In the genomic region with DNA sequence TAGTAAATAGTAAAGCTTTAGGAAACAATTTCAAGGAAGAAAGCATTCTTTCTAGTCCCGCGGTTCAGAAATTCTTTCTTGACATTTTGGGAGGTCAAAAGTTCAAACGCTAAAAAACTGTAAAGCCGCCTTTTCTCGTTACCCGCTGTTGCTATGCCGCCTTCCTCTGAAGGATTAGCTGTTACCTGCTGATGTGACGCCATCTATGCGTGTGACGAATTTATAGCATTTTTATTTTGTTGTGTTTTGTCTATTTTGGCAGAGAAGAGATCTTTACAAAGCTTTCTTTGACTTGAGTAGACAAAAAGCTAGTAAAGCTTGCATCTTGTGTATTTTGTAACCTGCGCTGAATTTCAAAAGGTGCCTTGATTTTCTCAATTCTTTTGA, we compare ENCODE assay signal across 2 cellular contexts.
TF ChIP-seq lines count a peak whose summit lies in the region.

No MANE protein-coding gene starts in this region.

TF ChIP-seq in HEK293, 187 proteins besides CTCF, POLR2A, EP300 and RAD21 (continued from another document and continues in another):
- TF ChIP-seq, protein P1, sequence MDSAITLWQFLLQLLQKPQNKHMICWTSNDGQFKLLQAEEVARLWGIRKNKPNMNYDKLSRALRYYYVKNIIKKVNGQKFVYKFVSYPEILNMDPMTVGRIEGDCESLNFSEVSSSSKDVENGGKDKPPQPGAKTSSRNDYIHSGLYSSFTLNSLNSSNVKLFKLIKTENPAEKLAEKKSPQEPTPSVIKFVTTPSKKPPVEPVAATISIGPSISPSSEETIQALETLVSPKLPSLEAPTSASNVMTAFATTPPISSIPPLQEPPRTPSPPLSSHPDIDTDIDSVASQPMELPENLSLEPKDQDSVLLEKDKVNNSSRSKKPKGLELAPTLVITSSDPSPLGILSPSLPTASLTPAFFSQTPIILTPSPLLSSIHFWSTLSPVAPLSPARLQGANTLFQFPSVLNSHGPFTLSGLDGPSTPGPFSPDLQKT (IDR thresholded peaks at IDR 0.05; ENCODE audit: borderline replicate concordance, low read depth, low read length): no peak
- no peak for TF ChIP-seq ZNF311 (tag by site-specific recombination; IDR thresholded peaks at IDR 0.05; ENCODE audit: borderline replicate concordance)
- no peak for TF ChIP-seq HOXA7 (CRISPR knock-in tag; IDR thresholded peaks at IDR 0.05; ENCODE audit: borderline replicate concordance)
- TF ChIP-seq REPIN1 (tag by site-specific recombination; IDR thresholded peaks at IDR 0.05; ENCODE audit: low read depth): no peak
- TF ChIP-seq FEZF1 (tag by site-specific recombination; IDR thresholded peaks at IDR 0.05): peak; percentile 61; the same call in 1 of the 2 replicates
- no peak for TF ChIP-seq ZBTB20 (tag by site-specific recombination; IDR thresholded peaks at IDR 0.05)
- peak; percentile 65 for TF ChIP-seq ZBTB21 (tag by site-specific recombination; IDR thresholded peaks at IDR 0.05)
- TF ChIP-seq, protein P2, sequence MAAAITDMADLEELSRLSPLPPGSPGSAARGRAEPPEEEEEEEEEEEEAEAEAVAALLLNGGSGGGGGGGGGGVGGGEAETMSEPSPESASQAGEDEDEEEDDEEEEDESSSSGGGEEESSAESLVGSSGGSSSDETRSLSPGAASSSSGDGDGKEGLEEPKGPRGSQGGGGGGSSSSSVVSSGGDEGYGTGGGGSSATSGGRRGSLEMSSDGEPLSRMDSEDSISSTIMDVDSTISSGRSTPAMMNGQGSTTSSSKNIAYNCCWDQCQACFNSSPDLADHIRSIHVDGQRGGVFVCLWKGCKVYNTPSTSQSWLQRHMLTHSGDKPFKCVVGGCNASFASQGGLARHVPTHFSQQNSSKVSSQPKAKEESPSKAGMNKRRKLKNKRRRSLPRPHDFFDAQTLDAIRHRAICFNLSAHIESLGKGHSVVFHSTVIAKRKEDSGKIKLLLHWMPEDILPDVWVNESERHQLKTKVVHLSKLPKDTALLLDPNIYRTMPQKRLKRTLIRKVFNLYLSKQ (tag by site-specific recombination; IDR thresholded peaks at IDR 0.05; ENCODE audit: borderline replicate concordance): no peak
- TF ChIP-seq, protein P3, sequence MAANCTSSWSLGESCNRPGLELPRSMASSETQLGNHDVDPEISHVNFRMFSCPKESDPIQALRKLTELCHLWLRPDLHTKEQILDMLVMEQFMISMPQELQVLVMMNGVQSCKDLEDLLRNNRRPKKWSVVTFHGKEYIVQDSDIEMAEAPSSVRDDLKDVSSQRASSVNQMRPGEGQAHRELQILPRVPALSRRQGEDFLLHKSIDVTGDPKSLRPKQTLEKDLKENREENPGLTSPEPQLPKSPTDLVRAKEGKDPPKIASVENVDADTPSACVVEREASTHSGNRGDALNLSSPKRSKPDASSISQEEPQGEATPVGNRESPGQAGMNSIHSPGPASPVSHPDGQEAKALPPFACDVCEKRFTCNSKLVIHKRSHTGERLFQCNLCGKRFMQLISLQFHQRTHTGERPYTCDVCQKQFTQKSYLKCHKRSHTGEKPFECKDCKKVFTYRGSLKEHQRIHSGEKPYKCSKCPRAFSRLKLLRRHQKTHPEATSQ (tag by site-specific recombination; IDR thresholded peaks at IDR 0.05): no peak
- TF ChIP-seq, protein P4, sequence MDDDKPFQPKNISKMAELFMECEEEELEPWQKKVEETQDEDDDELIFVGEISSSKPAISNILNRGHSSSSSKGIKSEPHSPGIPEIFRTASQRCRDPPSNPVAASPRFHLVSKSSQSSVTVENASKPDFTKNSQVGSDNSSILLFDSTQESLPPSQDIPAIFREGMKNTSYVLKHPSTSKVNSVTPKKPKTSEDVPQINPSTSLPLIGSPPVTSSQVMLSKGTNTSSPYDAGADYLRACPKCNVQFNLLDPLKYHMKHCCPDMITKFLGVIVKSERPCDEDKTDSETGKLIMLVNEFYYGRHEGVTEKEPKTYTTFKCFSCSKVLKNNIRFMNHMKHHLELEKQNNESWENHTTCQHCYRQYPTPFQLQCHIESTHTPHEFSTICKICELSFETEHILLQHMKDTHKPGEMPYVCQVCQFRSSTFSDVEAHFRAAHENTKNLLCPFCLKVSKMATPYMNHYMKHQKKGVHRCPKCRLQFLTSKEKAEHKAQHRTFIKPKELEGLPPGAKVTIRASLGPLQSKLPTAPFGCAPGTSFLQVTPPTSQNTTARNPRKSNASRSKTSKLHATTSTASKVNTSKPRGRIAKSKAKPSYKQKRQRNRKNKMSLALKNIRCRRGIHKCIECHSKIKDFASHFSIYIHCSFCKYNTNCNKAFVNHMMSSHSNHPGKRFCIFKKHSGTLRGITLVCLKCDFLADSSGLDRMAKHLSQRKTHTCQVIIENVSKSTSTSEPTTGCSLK (tag by site-specific recombination; IDR thresholded peaks at IDR 0.05): no peak
- TF ChIP-seq, protein P5, sequence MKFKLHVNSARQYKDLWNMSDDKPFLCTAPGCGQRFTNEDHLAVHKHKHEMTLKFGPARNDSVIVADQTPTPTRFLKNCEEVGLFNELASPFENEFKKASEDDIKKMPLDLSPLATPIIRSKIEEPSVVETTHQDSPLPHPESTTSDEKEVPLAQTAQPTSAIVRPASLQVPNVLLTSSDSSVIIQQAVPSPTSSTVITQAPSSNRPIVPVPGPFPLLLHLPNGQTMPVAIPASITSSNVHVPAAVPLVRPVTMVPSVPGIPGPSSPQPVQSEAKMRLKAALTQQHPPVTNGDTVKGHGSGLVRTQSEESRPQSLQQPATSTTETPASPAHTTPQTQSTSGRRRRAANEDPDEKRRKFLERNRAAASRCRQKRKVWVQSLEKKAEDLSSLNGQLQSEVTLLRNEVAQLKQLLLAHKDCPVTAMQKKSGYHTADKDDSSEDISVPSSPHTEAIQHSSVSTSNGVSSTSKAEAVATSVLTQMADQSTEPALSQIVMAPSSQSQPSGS (tag by site-specific recombination; IDR thresholded peaks at IDR 0.05; ENCODE audit: low read depth): no peak
- TF ChIP-seq, protein P6, sequence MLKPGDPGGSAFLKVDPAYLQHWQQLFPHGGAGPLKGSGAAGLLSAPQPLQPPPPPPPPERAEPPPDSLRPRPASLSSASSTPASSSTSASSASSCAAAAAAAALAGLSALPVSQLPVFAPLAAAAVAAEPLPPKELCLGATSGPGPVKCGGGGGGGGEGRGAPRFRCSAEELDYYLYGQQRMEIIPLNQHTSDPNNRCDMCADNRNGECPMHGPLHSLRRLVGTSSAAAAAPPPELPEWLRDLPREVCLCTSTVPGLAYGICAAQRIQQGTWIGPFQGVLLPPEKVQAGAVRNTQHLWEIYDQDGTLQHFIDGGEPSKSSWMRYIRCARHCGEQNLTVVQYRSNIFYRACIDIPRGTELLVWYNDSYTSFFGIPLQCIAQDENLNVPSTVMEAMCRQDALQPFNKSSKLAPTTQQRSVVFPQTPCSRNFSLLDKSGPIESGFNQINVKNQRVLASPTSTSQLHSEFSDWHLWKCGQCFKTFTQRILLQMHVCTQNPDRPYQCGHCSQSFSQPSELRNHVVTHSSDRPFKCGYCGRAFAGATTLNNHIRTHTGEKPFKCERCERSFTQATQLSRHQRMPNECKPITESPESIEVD (tag by site-specific recombination; IDR thresholded peaks at IDR 0.05): peak; percentile 71
- TF ChIP-seq MEIS1 (CRISPR knock-in tag; IDR thresholded peaks at IDR 0.05; ENCODE audit: borderline replicate concordance): no peak

TF ChIP-seq in GM12878, 131 proteins besides CTCF, POLR2A, EP300 and RAD21 (continued from another document):
- TF ChIP-seq, protein P7, sequence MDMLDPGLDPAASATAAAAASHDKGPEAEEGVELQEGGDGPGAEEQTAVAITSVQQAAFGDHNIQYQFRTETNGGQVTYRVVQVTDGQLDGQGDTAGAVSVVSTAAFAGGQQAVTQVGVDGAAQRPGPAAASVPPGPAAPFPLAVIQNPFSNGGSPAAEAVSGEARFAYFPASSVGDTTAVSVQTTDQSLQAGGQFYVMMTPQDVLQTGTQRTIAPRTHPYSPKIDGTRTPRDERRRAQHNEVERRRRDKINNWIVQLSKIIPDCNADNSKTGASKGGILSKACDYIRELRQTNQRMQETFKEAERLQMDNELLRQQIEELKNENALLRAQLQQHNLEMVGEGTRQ (IDR thresholded peaks at IDR 0.05; ENCODE audit: borderline replicate concordance, low read depth, low read length): no peak
